Comparison of ENCODE assay signal across 14 cellular contexts in genomic region chr6:50264995-50265571, GRCh38.
DNase-seq lines count a peak whose midpoint lies in the region; ATAC-seq and TF ChIP-seq lines count a peak whose summit lies in the region.
"Had no signal": no experiment of that assay in that cellular context is flagged by ENCODE, and none has a peak within 500 bp of the region (broad histone marks: within the 10 kb centered on the region; RNA-seq: fewer than 3 reads in every experiment).

No MANE protein-coding gene starts in this region.

- no peak overlapping the region for H3K4me3 Mint-ChIP-seq in MCF 10A (ENCODE audit: unreplicated experiment)
- H3K4me3 Mint-ChIP-seq in activated T-helper 1 cell treated with anti-CD3 and anti-CD28 coated beads, Interleukin-12 subunit alpha, Interleukin-12 subunit beta, Interleukin-2, Interleukin-4 antibody, amounts not matched to agents 30 ng/mL and 10 ng/mL and 1 ng/mL, durations not matched to agents 14 hours and 24 hours and 36 hours, result no peak overlapping the region

- H3K4me1 ChIP-seq in breast epithelium, result no peaks in the 10 kb centered on the region
- no peaks in the 10 kb centered on the region for H3K4me1 ChIP-seq in OCI-LY1 (ENCODE audit: insufficient read depth, low read length, severe bottlenecking)
- H3K4me1 ChIP-seq: BLaER1 treated with 17β-estradiol and CSF1 and Interleukin-3, amounts not matched to agents 10 nM and 100 nM had no signal

- H3K79me2 ChIP-seq in OCI-LY1 (ENCODE audit: insufficient read depth, low read length), result no peaks in the 10 kb centered on the region

- no peaks in the 10 kb centered on the region for H3K27me3 ChIP-seq in breast epithelium
- no peaks in the 10 kb centered on the region for H3K27me3 ChIP-seq in OCI-LY1 (ENCODE audit: insufficient read depth, low read length)
- H3K27me3 ChIP-seq: BLaER1 treated with 17β-estradiol and CSF1 and Interleukin-3, amounts not matched to agents 10 nM and 100 nM had no signal

- POLR2A ChIA-PET in MCF 10A (lab: Yijun Ruan, JAX), result interaction anchor here (0.5 kb wide), 1 partner anchor 1867 kb away, joined by 3 read pairs; no protein-coding TSS in a partner anchor

- peaks cover 12% of the 10 kb centered on the region for H3K27me3 Mint-ChIP-seq in MCF 10A (ENCODE audit: insufficient read depth, unreplicated experiment)
- no peaks in the 10 kb centered on the region for H3K27me3 Mint-ChIP-seq in activated T-helper 1 cell treated with anti-CD3 and anti-CD28 coated beads, Interleukin-12 subunit alpha, Interleukin-12 subunit beta, Interleukin-2, Interleukin-4 antibody, amounts not matched to agents 30 ng/mL and 10 ng/mL and 1 ng/mL, durations not matched to agents 14 hours and 24 hours and 36 hours (ENCODE audit: insufficient read depth)

- H3K9ac ChIP-seq in OCI-LY1 (ENCODE audit: low read length), result no peak overlapping the region
- H3K9ac ChIP-seq: BLaER1 treated with 17β-estradiol and CSF1 and Interleukin-3, amounts not matched to agents 10 nM and 100 nM had no signal

- H3K9me3 ChIP-seq in breast epithelium (peaks cover 0 to 3% of the 10 kb centered on the region in 2 donors), OCI-LY1 (ENCODE audit: low read length) (no peaks in the 10 kb centered on the region)

- H3K4me1 Mint-ChIP-seq in MCF 10A (ENCODE audit: insufficient read depth, unreplicated experiment), result no peaks in the 10 kb centered on the region
- no peaks in the 10 kb centered on the region for H3K4me1 Mint-ChIP-seq in activated T-helper 1 cell treated with anti-CD3 and anti-CD28 coated beads, Interleukin-12 subunit alpha, Interleukin-12 subunit beta, Interleukin-2, Interleukin-4 antibody, amounts not matched to agents 30 ng/mL and 10 ng/mL and 1 ng/mL, durations not matched to agents 14 hours and 24 hours and 36 hours (ENCODE audit: low read depth)

- CTCF ChIA-PET in MCF 10A (lab: Yijun Ruan, JAX), result interaction anchor here (0.6 to 2.7 kb wide), 4 partner anchors 16 to 336 kb away, joined by 3 to 15 read pairs (median 4); no protein-coding TSS in a partner anchor

- no peaks in the 10 kb centered on the region for H3K9me2 ChIP-seq in OCI-LY1 (ENCODE audit: low read depth, low read length)

- no peak overlapping the region for H2AFZ ChIP-seq in OCI-LY1 (ENCODE audit: low read length)

- no peak for TF ChIP-seq POLR2A in breast epithelium (IDR thresholded peaks at IDR 0.05)

- H3K27ac Mint-ChIP-seq in MCF 10A (ENCODE audit: low read depth, unreplicated experiment), result no peak overlapping the region
- H3K27ac Mint-ChIP-seq in activated T-helper 1 cell treated with anti-CD3 and anti-CD28 coated beads, Interleukin-12 subunit alpha, Interleukin-12 subunit beta, Interleukin-2, Interleukin-4 antibody, amounts not matched to agents 30 ng/mL and 10 ng/mL and 1 ng/mL, durations not matched to agents 14 hours and 24 hours and 36 hours, result no peak overlapping the region

- no peaks in the 10 kb centered on the region for H4K20me1 ChIP-seq in OCI-LY1 (ENCODE audit: insufficient read depth, low read length)
- H4K20me1 ChIP-seq: BLaER1 treated with 17β-estradiol and CSF1 and Interleukin-3, amounts not matched to agents 10 nM and 100 nM had no signal

- intact Hi-C loops in MCF 10A (cut with micrococcal nuclease), result loop anchor here (2.0 kb wide), 1 partner anchor 338 kb away; no protein-coding TSS in a partner anchor
- intact Hi-C loops in breast epithelium (cut with DNase I; ENCODE audit: low total_unique reads), result no loop called here
- intact Hi-C loops in activated T-helper 1 cell treated with anti-CD3 and anti-CD28 coated beads, Interleukin-12 subunit alpha, Interleukin-12 subunit beta, Interleukin-2, Interleukin-4 antibody, amounts not matched to agents 30 ng/mL and 10 ng/mL and 1 ng/mL, durations not matched to agents 14 hours and 24 hours and 36 hours (cut with micrococcal nuclease), result loop anchor here (1.0 kb wide), 1 partner anchor 24 kb away; no protein-coding TSS in a partner anchor

- peak; percentile 35 for DNase-seq in MCF 10A (ENCODE audit: unreplicated experiment)
- no peak for DNase-seq in breast epithelium (ENCODE audit: low spot score in 2 of 2)
- DNase-seq in foreskin melanocyte, result peak; percentile 28
- no peak for DNase-seq in activated T-helper 1 cell treated with anti-CD3 and anti-CD28 coated beads, Interleukin-12 subunit alpha, Interleukin-12 subunit beta, Interleukin-2, Interleukin-4 antibody, amounts not matched to agents 30 ng/mL and 10 ng/mL and 1 ng/mL, durations not matched to agents 14 hours and 24 hours and 36 hours (ENCODE audit: low spot score)
- DNase-seq in GDM1 (lab: John Stamatoyannopoulos, UW), result no peak
- DNase-seq: effector CD8-positive, alpha-beta T cell; kidney glomerular epithelial cell; NCI-H1105; stimulated activated naive CD4-positive, alpha-beta T cell had no signal

- TF ChIP-seq CTCF in MCF 10A (IDR thresholded peaks at IDR 0.05; ENCODE audit: unreplicated experiment) (peak; percentile 29), breast epithelium (IDR thresholded peaks at IDR 0.05) (no peak), OCI-LY1 (IDR thresholded peaks at IDR 0.05; ENCODE audit: low read length) (peak; percentile 39)

- H3K27ac ChIP-seq in breast epithelium (no peak overlapping the region), OCI-LY1 (ENCODE audit: low read depth, low read length, poor library complexity, severe bottlenecking) (no peak overlapping the region)
- H3K27ac ChIP-seq: BLaER1 treated with 17β-estradiol and CSF1 and Interleukin-3, amounts not matched to agents 10 nM and 100 nM; skin epidermis had no signal

- no peaks in the 10 kb centered on the region for H3K36me3 Mint-ChIP-seq in MCF 10A (ENCODE audit: insufficient read depth, unreplicated experiment)
- no peaks in the 10 kb centered on the region for H3K36me3 Mint-ChIP-seq in activated T-helper 1 cell treated with anti-CD3 and anti-CD28 coated beads, Interleukin-12 subunit alpha, Interleukin-12 subunit beta, Interleukin-2, Interleukin-4 antibody, amounts not matched to agents 30 ng/mL and 10 ng/mL and 1 ng/mL, durations not matched to agents 14 hours and 24 hours and 36 hours (ENCODE audit: low read depth)

- no peak overlapping the region for H3K4me2 ChIP-seq in OCI-LY1 (ENCODE audit: low read length)
- H3K4me2 ChIP-seq: BLaER1 treated with 17β-estradiol and CSF1 and Interleukin-3, amounts not matched to agents 10 nM and 100 nM had no signal

- H3K9me3 Mint-ChIP-seq in MCF 10A (ENCODE audit: unreplicated experiment), result peaks cover 7% of the 10 kb centered on the region
- peaks cover 4% of the 10 kb centered on the region for H3K9me3 Mint-ChIP-seq in activated T-helper 1 cell treated with anti-CD3 and anti-CD28 coated beads, Interleukin-12 subunit alpha, Interleukin-12 subunit beta, Interleukin-2, Interleukin-4 antibody, amounts not matched to agents 30 ng/mL and 10 ng/mL and 1 ng/mL, durations not matched to agents 14 hours and 24 hours and 36 hours

- no peak for ATAC-seq in activated CD4-positive, CD25-positive, alpha-beta regulatory T cell treated with anti-CD3 and anti-CD28 coated beads, Interleukin-2, amount 50 U/mL, for 24 hours
- ATAC-seq in HG03565 (IDR thresholded peaks at IDR 0.05; ENCODE audit: unreplicated experiment), result no peak

- no peaks in the 10 kb centered on the region for H3F3A ChIP-seq in OCI-LY1 (ENCODE audit: insufficient read depth, low read length)

- H3K36me3 ChIP-seq in breast epithelium (no peaks in the 10 kb centered on the region), OCI-LY1 (ENCODE audit: insufficient read depth, low read length) (no peaks in the 10 kb centered on the region)
- H3K36me3 ChIP-seq: BLaER1 treated with 17β-estradiol and CSF1 and Interleukin-3, amounts not matched to agents 10 nM and 100 nM had no signal

- no peak overlapping the region for H3K4me3 ChIP-seq in breast epithelium
- no peak overlapping the region for H3K4me3 ChIP-seq in OCI-LY1 (ENCODE audit: low read depth, low read length, poor library complexity, severe bottlenecking)
- H3K4me3 ChIP-seq: BLaER1 treated with 17β-estradiol and CSF1 and Interleukin-3, amounts not matched to agents 10 nM and 100 nM; skin epidermis had no signal

- BruUV-seq in MCF 10A (replicated peaks; lab: Mats Ljungman, UMichigan), result no TSS peak

Comparison
In these comparisons a context has a peak if more than half of its experiments do, and no peak if none do; other contexts are left out.
1. DNase-seq: peak in MCF 10A (single experiment) and foreskin melanocyte (single experiment); none in breast epithelium (0 of 2), activated T-helper 1 cell treated with anti-CD3 and anti-CD28 coated beads, Interleukin-12 subunit alpha, Interleukin-12 subunit beta, Interleukin-2, Interleukin-4 antibody, amounts not matched to agents 30 ng/mL and 10 ng/mL and 1 ng/mL, durations not matched to agents 14 hours and 24 hours and 36 hours (single experiment) and GDM1 (single experiment).
2. CTCF ChIP-seq: peak in MCF 10A (single experiment) and OCI-LY1 (single experiment); none in breast epithelium (0 of 3).